11 cellular contexts compared by ENCODE assay signal in genomic region chr15:96974761-96975160, GRCh38.
"Had no signal": no experiment of that assay in that cellular context is flagged by ENCODE, and none has a peak within 500 bp of the region (broad histone marks: within the 10 kb centered on the region; RNA-seq: fewer than 3 reads in every experiment).

No MANE protein-coding gene starts in this region.

- H3K4me3 ChIP-seq: esophagus squamous epithelium, heart right ventricle, left lung, prostate gland, transverse colon had no signal

- DNase-seq: activated CD4-positive, alpha-beta T cell treated with anti-CD3 and anti-CD28 coated beads, Interleukin-2, amount 10 ng/mL, durations not matched to agents 7 days and 5 days; activated CD4-positive, CD25-positive, alpha-beta regulatory T cell; activated T-cell treated with anti-CD3 and anti-CD28 coated beads, Interleukin-2, amount 50 U/mL, for 1 hour; cerebellar nuclear complex; esophagus squamous epithelium; heart right ventricle; left lung; stimulated activated CD4-positive, alpha-beta T cell treated with anti-CD3 and anti-CD28 coated beads, Interleukin-2, amount 100 ng/mL, for 24 hours; stimulated activated naive B cell treated with anti-CD40 and anti-IgM and Interleukin-4, amounts not matched to agents 10 μg/mL and 1 μg/mL and 100 μg/mL, for 72 hours; transverse colon had no signal

- H3K4me1 ChIP-seq: esophagus squamous epithelium, heart right ventricle, left lung, prostate gland, transverse colon had no signal

- H3K36me3 ChIP-seq: esophagus squamous epithelium, heart right ventricle, left lung, prostate gland, transverse colon had no signal

- H3K9me3 ChIP-seq: esophagus squamous epithelium, heart right ventricle, left lung, prostate gland, transverse colon had no signal

- H3K27ac ChIP-seq: esophagus squamous epithelium, heart right ventricle, left lung, prostate gland, transverse colon had no signal

- H3K27me3 ChIP-seq: esophagus squamous epithelium, left lung, transverse colon had no signal
